9 cellular contexts compared by ENCODE assay signal in genomic region chr17:4555863-4556646, GRCh38. TPM values are rescaled to one million over a fixed set of nuclear protein-coding genes. Genes with fewer than 3 reads are reported as not detected.
A peak's percentile ranks its signal among the peaks of the same experiment; 100 is the strongest.
DNase-seq lines count a peak whose midpoint lies in the region; ATAC-seq and TF ChIP-seq lines count a peak whose summit lies in the region.
"Had no signal": no experiment of that assay in that cellular context is flagged by ENCODE, and none has a peak within 500 bp of the region (broad histone marks: within the 10 kb centered on the region; RNA-seq: fewer than 3 reads in every experiment).

No MANE protein-coding gene starts in this region.

- H3K27me3 ChIP-seq in thoracic aorta (replicated peaks; ENCODE audit: insufficient read depth), result no peaks in the 10 kb centered on the region

- no peak for ATAC-seq in activated naive CD8-positive, alpha-beta T cell treated with anti-CD3 and anti-CD28 coated beads, Interleukin-2, amount 50 U/mL, for 24 hours
- ATAC-seq in thoracic aorta (ENCODE audit: insufficient number of reproducible peaks, low FRiP score, low read depth), result no peak
- ATAC-seq in GM18858 (IDR thresholded peaks at IDR 0.05; ENCODE audit: unreplicated experiment), result no peak
- no peak for ATAC-seq in GM18873 (IDR thresholded peaks at IDR 0.05; ENCODE audit: low FRiP score, unreplicated experiment)

- POLR2A ChIA-PET in activated CD4-positive, alpha-beta T cell treated with anti-CD3 and anti-CD28 coated beads, Interleukin-2, amount 10 ng/mL, durations not matched to agents 7 days and 5 days (lab: Charles Lee), result no interaction called here

- H3K4me3 Mint-ChIP-seq in activated CD4-positive, alpha-beta T cell treated with anti-CD3 and anti-CD28 coated beads, Interleukin-2, amount 10 ng/mL, durations not matched to agents 7 days and 5 days, result peak overlapping the region; percentile 89
- peak overlapping the region; percentile 95 for H3K4me3 Mint-ChIP-seq in activated naive CD8-positive, alpha-beta T cell treated with anti-CD3 and anti-CD28 coated beads, Interleukin-2, amount 50 U/mL, for 24 hours

- peaks cover 14 to 28% of the 10 kb centered on the region in 2 donors for H3K4me1 ChIP-seq in thoracic aorta (ENCODE audit: control insufficient read depth in 1 of 2, low read depth in 2 of 2)

- H3K36me3 Mint-ChIP-seq in activated CD4-positive, alpha-beta T cell treated with anti-CD3 and anti-CD28 coated beads, Interleukin-2, amount 10 ng/mL, durations not matched to agents 7 days and 5 days (ENCODE audit: low read depth), result peaks cover 11% of the 10 kb centered on the region
- H3K36me3 Mint-ChIP-seq in activated naive CD8-positive, alpha-beta T cell treated with anti-CD3 and anti-CD28 coated beads, Interleukin-2, amount 50 U/mL, for 24 hours (ENCODE audit: low read depth), result peaks cover 27% of the 10 kb centered on the region

- peaks cover 29% of the 10 kb centered on the region for H3K4me1 Mint-ChIP-seq in activated CD4-positive, alpha-beta T cell treated with anti-CD3 and anti-CD28 coated beads, Interleukin-2, amount 10 ng/mL, durations not matched to agents 7 days and 5 days
- peaks cover 28% of the 10 kb centered on the region for H3K4me1 Mint-ChIP-seq in activated naive CD8-positive, alpha-beta T cell treated with anti-CD3 and anti-CD28 coated beads, Interleukin-2, amount 50 U/mL, for 24 hours

- CTCF ChIA-PET in activated CD4-positive, alpha-beta T cell treated with anti-CD3 and anti-CD28 coated beads, Interleukin-2, amount 10 ng/mL, durations not matched to agents 7 days and 5 days (lab: Charles Lee), result interaction anchor here (0.6 to 1.5 kb wide), 3 partner anchors 11 to 98 kb away, joined by 3 to 7 read pairs (median 3); no protein-coding TSS in a partner anchor

- H3K4me3 ChIP-seq in thoracic aorta, result peak overlapping the region; percentile 75

- H3K9me3 Mint-ChIP-seq in activated CD4-positive, alpha-beta T cell treated with anti-CD3 and anti-CD28 coated beads, Interleukin-2, amount 10 ng/mL, durations not matched to agents 7 days and 5 days, result no peaks in the 10 kb centered on the region
- no peaks in the 10 kb centered on the region for H3K9me3 Mint-ChIP-seq in activated naive CD8-positive, alpha-beta T cell treated with anti-CD3 and anti-CD28 coated beads, Interleukin-2, amount 50 U/mL, for 24 hours

- DNase-seq in activated CD4-positive, alpha-beta T cell treated with anti-CD3 and anti-CD28 coated beads, Interleukin-2, amount 10 ng/mL, durations not matched to agents 7 days and 5 days, result no peak
- DNase-seq in activated CD4-positive, alpha-beta T cell treated with anti-CD3 and anti-CD28 coated beads for 4 hours, result no peak
- no peak for DNase-seq in activated naive CD8-positive, alpha-beta T cell treated with anti-CD3 and anti-CD28 coated beads, Interleukin-2, amount 50 U/mL, for 24 hours
- DNase-seq in left kidney (ENCODE audit: low read depth, low spot score), result peak; percentile 63
- DNase-seq in thoracic aorta (ENCODE audit: low spot score), result no peak
- no peak for DNase-seq in activated gamma-delta T cell (lab: John Stamatoyannopoulos, UW)

- H3K27me3 Mint-ChIP-seq in activated CD4-positive, alpha-beta T cell treated with anti-CD3 and anti-CD28 coated beads, Interleukin-2, amount 10 ng/mL, durations not matched to agents 7 days and 5 days, result no peaks in the 10 kb centered on the region
- no peaks in the 10 kb centered on the region for H3K27me3 Mint-ChIP-seq in activated naive CD8-positive, alpha-beta T cell treated with anti-CD3 and anti-CD28 coated beads, Interleukin-2, amount 50 U/mL, for 24 hours

- no peak for TF ChIP-seq CTCF in thoracic aorta (IDR thresholded peaks at IDR 0.05)

- peak overlapping the region; percentile 70 to 89 for H3K27ac ChIP-seq in thoracic aorta

- peak overlapping the region; percentile 84 for H3K27ac Mint-ChIP-seq in activated CD4-positive, alpha-beta T cell treated with anti-CD3 and anti-CD28 coated beads, Interleukin-2, amount 10 ng/mL, durations not matched to agents 7 days and 5 days
- peak overlapping the region; percentile 83 for H3K27ac Mint-ChIP-seq in activated naive CD8-positive, alpha-beta T cell treated with anti-CD3 and anti-CD28 coated beads, Interleukin-2, amount 50 U/mL, for 24 hours

- no peaks in the 10 kb centered on the region for H3K9me3 ChIP-seq in thoracic aorta

- H3K36me3 ChIP-seq in thoracic aorta, result peaks cover 8% of the 10 kb centered on the region

RNA-seq across cellular contexts. Expression of gene MYBBP1A, which starts 0.9 kb away (rescaled TPM):
- 10 to 100 TPM; 58.0 to 59.0 TPM for total RNA-seq in activated CD4-positive, alpha-beta T cell treated with anti-CD3 and anti-CD28 coated beads, Interleukin-2, amount 10 ng/mL, durations not matched to agents 7 days and 5 days
- total RNA-seq in thoracic aorta, result 10 to 100 TPM; 47.4 to 92.6 TPM

RNA-seq across cellular contexts. Expression of gene GGT6, which starts 4.3 kb away (rescaled TPM):
- not detected for total RNA-seq in activated CD4-positive, alpha-beta T cell treated with anti-CD3 and anti-CD28 coated beads, Interleukin-2, amount 10 ng/mL, durations not matched to agents 7 days and 5 days
- total RNA-seq in thoracic aorta, result not detected
- total RNA-seq: myocyte had no signal

RNA-seq across cellular contexts. Expression of gene SMTNL2, which starts 28.3 kb away (rescaled TPM):
- not detected for total RNA-seq in activated CD4-positive, alpha-beta T cell treated with anti-CD3 and anti-CD28 coated beads, Interleukin-2, amount 10 ng/mL, durations not matched to agents 7 days and 5 days
- 1 to 10 TPM; 2.6 to 2.8 TPM for total RNA-seq in thoracic aorta

RNA-seq across cellular contexts. Expression of gene SPNS2, which starts 57.4 kb away (rescaled TPM):
- under 1 TPM; 0.25 to 0.29 TPM for total RNA-seq in activated CD4-positive, alpha-beta T cell treated with anti-CD3 and anti-CD28 coated beads, Interleukin-2, amount 10 ng/mL, durations not matched to agents 7 days and 5 days
- total RNA-seq in thoracic aorta, result 10 to 100 TPM in 1 of 2 donors, 1 to 10 TPM in 1; 9.1 to 23.9 TPM
